1 cellular context compared by ENCODE assay signal in the genomic region with DNA sequence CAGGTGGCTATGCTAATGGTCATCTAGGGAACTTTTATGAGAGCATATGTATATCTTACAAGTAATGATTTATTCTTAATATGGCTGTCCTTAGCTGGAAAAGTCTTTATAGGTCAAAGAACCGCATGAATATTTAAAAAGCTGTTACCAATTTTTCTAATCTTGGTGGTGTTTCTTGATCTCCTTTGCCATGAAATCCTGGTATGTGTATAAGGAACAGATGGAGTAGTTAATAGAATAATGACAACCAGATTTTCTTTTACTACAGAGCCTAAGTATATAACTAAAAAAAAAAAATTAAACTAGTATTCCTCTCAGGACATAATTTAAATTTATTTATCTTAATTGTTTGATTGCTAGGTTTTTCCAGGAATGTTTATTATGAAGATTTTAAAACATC.
TF ChIP-seq lines count a peak whose summit lies in the region.

No MANE protein-coding gene starts in this region.

TF ChIP-seq in IMR-90, 13 proteins besides CTCF, POLR2A, EP300 and RAD21 (continued from another document):
- TF ChIP-seq RCOR1 (IDR thresholded peaks at IDR 0.05; ENCODE audit: insufficient replicate concordance, low read length) (no peak), FOS (IDR thresholded peaks at IDR 0.05; ENCODE audit: low read depth, low read length) (no peak), MAFK (IDR thresholded peaks at IDR 0.05; ENCODE audit: low read depth, low read length) (no peak), NFE2L2 (IDR thresholded peaks at IDR 0.05; ENCODE audit: low read depth, low read length) (no peak), MAZ (IDR thresholded peaks at IDR 0.05; ENCODE audit: borderline replicate concordance, low read depth, low read length) (no peak), MXI1 (IDR thresholded peaks at IDR 0.05; ENCODE audit: borderline replicate concordance, low read depth, low read length) (no peak), SMC3 (IDR thresholded peaks at IDR 0.05; ENCODE audit: low read depth, low read length) (no peak), BHLHE40 (IDR thresholded peaks at IDR 0.05; ENCODE audit: low read depth, low read length) (no peak)
TF ChIP-seq in IMR-90: peak in this region for 0.
